Comparison of ENCODE assay signal across 1 cellular context in genomic region chr2:101193038-101193437, GRCh38.
TF ChIP-seq lines count a peak whose summit lies in the region.

No MANE protein-coding gene starts in this region.

TF ChIP-seq in K562, 482 proteins besides CTCF, POLR2A, EP300 and RAD21 (continued from another document):
- TF ChIP-seq MGA (IDR thresholded peaks at IDR 0.05) (no peak), PKNOX1 (IDR thresholded peaks at IDR 0.05) (no peak), C11orf30 (IDR thresholded peaks at IDR 0.05; ENCODE audit: low read depth) (peak; percentile 65), GABPB1 (CRISPR knock-in tag; IDR thresholded peaks at IDR 0.05) (no peak), FOS (IDR thresholded peaks at IDR 0.05; ENCODE audit: extremely low read depth, insufficient read length) (no peak), ZNF133 (CRISPR knock-in tag; IDR thresholded peaks at IDR 0.05) (no peak), ZNF347 (CRISPR knock-in tag; IDR thresholded peaks at IDR 0.05; ENCODE audit: low read depth) (no peak), MAFG (tag; conservative IDR thresholded peaks at IDR 0.05) (0 out of 2 replicates have a peak, but pooled peaks have one; percentile 6), XRCC4 (IDR thresholded peaks at IDR 0.05; ENCODE audit: extremely low read depth, insufficient read depth, insufficient read length) (no peak), ZNF77 (CRISPR knock-in tag; IDR thresholded peaks at IDR 0.05) (no peak), KLF6 (CRISPR knock-in tag; IDR thresholded peaks at IDR 0.05; ENCODE audit: borderline replicate concordance) (no peak), TFE3 (CRISPR knock-in tag; IDR thresholded peaks at IDR 0.05) (no peak), ZNF41 (CRISPR knock-in tag; conservative IDR thresholded peaks at IDR 0.05) (no peak), MAFK (IDR thresholded peaks at IDR 0.05; ENCODE audit: low read length) (no peak), ZNF316 (IDR thresholded peaks at IDR 0.05) (peak; percentile 54; the same call in 1 of the 2 replicates), ZNF717 (CRISPR knock-in tag; IDR thresholded peaks at IDR 0.05) (no peak), POLR2G (IDR thresholded peaks at IDR 0.05; ENCODE audit: low read depth, low read length) (no peak), GABPB2 (CRISPR knock-in tag; conservative IDR thresholded peaks at IDR 0.05) (no peak), NR3C1 (CRISPR knock-in tag; IDR thresholded peaks at IDR 0.05) (no peak)
